Comparison of ENCODE assay signal across 9 cellular contexts in genomic region chr13:32530841-32531253, GRCh38. TPM values are rescaled to one million over a fixed set of nuclear protein-coding genes. Genes with fewer than 3 reads are reported as not detected.
DNase-seq lines count a peak whose midpoint lies in the region; ATAC-seq and TF ChIP-seq lines count a peak whose summit lies in the region.
"Had no signal": no experiment of that assay in that cellular context is flagged by ENCODE, and none has a peak within 500 bp of the region (broad histone marks: within the 10 kb centered on the region; RNA-seq: fewer than 3 reads in every experiment).

No MANE protein-coding gene starts in this region.

- ATAC-seq in GM18868 (IDR thresholded peaks at IDR 0.05; ENCODE audit: unreplicated experiment) (peak; percentile 78), HG03139 (IDR thresholded peaks at IDR 0.05; ENCODE audit: unreplicated experiment) (peak; percentile 56), left lobe of liver (peak; percentile 77), aorta (ENCODE audit: low FRiP score) (peak; percentile 63), HG03342 (IDR thresholded peaks at IDR 0.05; ENCODE audit: unreplicated experiment) (no peak)

- no TSS peak for BruUV-seq in A673 (replicated peaks; lab: Mats Ljungman, UMichigan)

- H3K36me3 ChIP-seq in A673 (ENCODE audit: insufficient read depth, low read length, poor library complexity, severe bottlenecking) (peaks cover 25% of the 10 kb centered on the region), aorta (ENCODE audit: control insufficient read depth in 1 of 2, insufficient read depth in 2 of 2, low read length in 1 of 2) (peaks cover 0 to 2% of the 10 kb centered on the region in 2 donors)

- no peak overlapping the region for H3K4me3 ChIP-seq in A673 (ENCODE audit: low read depth, low read length, poor library complexity, severe bottlenecking)
- no peak overlapping the region for H3K4me3 ChIP-seq in aorta (ENCODE audit: low read length in 2 of 2)

- H3K27me3 ChIP-seq in A673 (replicated peaks; ENCODE audit: insufficient read depth, low read depth, low read length, poor library complexity) (no peaks in the 10 kb centered on the region), aorta (ENCODE audit: control insufficient read depth in 1 of 2, insufficient read depth in 2 of 2, low read length in 1 of 2) (no peaks in the 10 kb centered on the region)
- H3K27me3 ChIP-seq: adrenal gland had no signal

- intact Hi-C loops in A673 (cut with micrococcal nuclease; ENCODE audit: unreplicated experiment): no loop called here
- intact Hi-C loops in aorta (cut with DNase I): no loop called here

- H3K27ac ChIP-seq in A673 (ENCODE audit: low read depth, low read length, poor library complexity, severe bottlenecking) (no peak overlapping the region), aorta (ENCODE audit: low read depth in 1 of 2, low read length in 2 of 2) (no peak overlapping the region)

- CTCF ChIA-PET in A673 (lab: Charles Lee): no interaction called here

- peak; percentile 8 for DNase-seq in A673 (ENCODE audit: low spot score)
- DNase-seq in amniotic stem cell (lab: John Stamatoyannopoulos, UW): peak; percentile 27
- no peak for DNase-seq in left lobe of liver (ENCODE audit: low spot score)
- no peak for DNase-seq in aorta
- no peak for DNase-seq in GM19238 (ENCODE audit: insufficient read length, low spot score)

- H3K4me1 ChIP-seq in A673 (ENCODE audit: insufficient read depth, low read length, poor library complexity, severe bottlenecking) (peaks cover 19% of the 10 kb centered on the region), aorta (ENCODE audit: control insufficient read depth in 1 of 2, insufficient read depth in 2 of 2, low read length in 2 of 2) (peaks cover 4 to 10% of the 10 kb centered on the region in 2 donors)

- H3K9me3 ChIP-seq in A673 (ENCODE audit: low read depth, low read length, poor library complexity, severe bottlenecking) (no peaks in the 10 kb centered on the region), aorta (ENCODE audit: control insufficient read depth, low read length) (no peaks in the 10 kb centered on the region)
- H3K9me3 ChIP-seq: adrenal gland had no signal

- POLR2A ChIA-PET in A673 (lab: Charles Lee; ENCODE audit: low non-redundant PET): interaction anchor here (0.7 kb wide), 1 partner anchor 60 kb away, joined by 12 read pairs; no protein-coding TSS in a partner anchor

- TF ChIP-seq CTCF in A673 (conservative IDR thresholded peaks at IDR 0.05; ENCODE audit: low read depth, low read length): no peak

- 54 to 71% methylated on average over 2 of the region's 2 CpGs for WGBS in aorta, 2 donors

RNA-seq across cellular contexts. Expression of gene N4BP2L2, which starts 7.7 kb away (rescaled TPM):
- total RNA-seq in A673 (2021) (96.8 and 113 TPM in 2 replicates), left lobe of liver (47.5 TPM), aorta (100 to 1,000 TPM; 191 to 239 TPM)
- 100 to 1,000 TPM in 1 of 2 donors, 10 to 100 TPM in 1; 45.5 to 115 TPM for polyA plus RNA-seq in aorta

RNA-seq across cellular contexts. Expression of gene PDS5B, which starts 55.4 kb away (rescaled TPM):
- total RNA-seq in A673 (2021) (94.7 and 95.5 TPM in 2 replicates), left lobe of liver (12.6 TPM), aorta (10 to 100 TPM; 46.2 to 52.9 TPM)
- 10 to 100 TPM in 1 of 2 donors, 1 to 10 TPM in 1; 9.5 to 12.5 TPM for polyA plus RNA-seq in aorta

Comparison
In these comparisons a context has a peak if more than half of its experiments do, and no peak if none do; other contexts are left out.
1. DNase-seq: peak in A673 (single experiment) and amniotic stem cell (single experiment); none in left lobe of liver (single experiment), aorta (0 of 2) and GM19238 (single experiment).